ENCODE assay signal across 9 cellular contexts in the genomic region with DNA sequence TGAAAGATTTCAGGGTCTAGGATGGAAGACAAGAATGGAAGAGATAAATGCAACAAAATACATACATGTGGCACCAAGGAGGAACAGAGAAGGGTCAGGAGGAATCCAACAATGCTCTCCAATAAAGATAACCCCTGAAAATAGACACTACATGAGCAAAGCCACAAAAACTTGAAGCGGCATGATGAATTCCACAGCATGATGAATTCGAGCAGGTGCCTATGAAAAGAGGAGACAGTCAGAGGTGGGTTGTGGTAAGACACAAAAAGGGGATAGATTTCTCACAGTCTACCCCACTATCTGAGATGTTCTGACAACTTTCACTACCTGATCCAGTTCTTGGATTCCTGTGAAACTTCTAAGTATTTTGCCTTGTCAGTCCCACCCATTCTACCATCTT.
"Had no signal": no experiment of that assay in that cellular context is flagged by ENCODE, and none has a peak within 500 bp of the region (broad histone marks: within the 10 kb centered on the region; RNA-seq: fewer than 3 reads in every experiment).

No MANE protein-coding gene starts in this region.

- H3K4me3 Mint-ChIP-seq: GM23338, HFFc6 had no signal

- H3K4me1 Mint-ChIP-seq: GM23338 had no signal

- ATAC-seq: GM23338, HCT116, HepG2, K562 had no signal

- H3K4me1 ChIP-seq: HAP-1 had no signal

- H3K4me3 ChIP-seq: GM23338, HAP-1, K562 had no signal

- H3K9me3 ChIP-seq: HAP-1 had no signal

- DNase-seq: H7, HFFc6 had no signal

- H3K4me2 ChIP-seq: GM23338 had no signal

- H3K36me3 ChIP-seq: HAP-1 had no signal

- H3K27ac ChIP-seq: HL-60 had no signal

- H3K9me3 Mint-ChIP-seq: GM23338, HFFc6 had no signal

- H3K27ac Mint-ChIP-seq: GM23338, HFFc6 had no signal

- FAIRE-seq: H1, HepG2, K562 had no signal

- H2AFZ ChIP-seq: GM23338 had no signal
